ENCODE assay signal across 14 cellular contexts in genomic region chr20:59578602-59579403, GRCh38. TPM values are rescaled to one million over a fixed set of nuclear protein-coding genes. Genes with fewer than 3 reads are reported as not detected.
"Had no signal": no experiment of that assay in that cellular context is flagged by ENCODE, and none has a peak within 500 bp of the region (broad histone marks: within the 10 kb centered on the region; RNA-seq: fewer than 3 reads in every experiment).

No MANE protein-coding gene starts in this region.

- H3K4me3 Mint-ChIP-seq: activated CD4-positive, alpha-beta T cell treated with anti-CD3 and anti-CD28 coated beads for 36 hours; activated CD8-positive, alpha-beta memory T cell treated with anti-CD3 and anti-CD28 coated beads, Interleukin-2, amount 10 ng/mL, durations not matched to agents 7 days and 5 days; naive thymus-derived CD4-positive, alpha-beta T cell had no signal

- H3K4me1 ChIP-seq: breast epithelium had no signal

- H3K4me1 Mint-ChIP-seq: activated CD4-positive, alpha-beta T cell treated with anti-CD3 and anti-CD28 coated beads for 36 hours; activated CD8-positive, alpha-beta memory T cell treated with anti-CD3 and anti-CD28 coated beads, Interleukin-2, amount 10 ng/mL, durations not matched to agents 7 days and 5 days had no signal

- ATAC-seq: activated CD4-positive, alpha-beta T cell treated with anti-CD3 and anti-CD28 coated beads for 36 hours; activated CD8-positive, alpha-beta memory T cell treated with anti-CD3 and anti-CD28 coated beads, Interleukin-2, amount 10 ng/mL, durations not matched to agents 7 days and 5 days; naive thymus-derived CD4-positive, alpha-beta T cell had no signal

- H3K27ac Mint-ChIP-seq: activated CD4-positive, alpha-beta T cell treated with anti-CD3 and anti-CD28 coated beads for 36 hours; activated CD8-positive, alpha-beta memory T cell treated with anti-CD3 and anti-CD28 coated beads, Interleukin-2, amount 10 ng/mL, durations not matched to agents 7 days and 5 days; naive thymus-derived CD4-positive, alpha-beta T cell had no signal

- H3K27ac ChIP-seq: breast epithelium, esophagus squamous epithelium had no signal

- H3K4me3 ChIP-seq: breast epithelium, esophagus squamous epithelium had no signal

- DNase-seq: activated CD4-positive, alpha-beta T cell treated with anti-CD3 and anti-CD28 coated beads for 36 hours; activated CD4-positive, alpha-beta T cell treated with anti-CD3 and anti-CD28 coated beads, Interleukin-2, amount 50 U/mL, for 48 hours; activated CD8-positive, alpha-beta memory T cell treated with anti-CD3 and anti-CD28 coated beads, Interleukin-2, amount 10 ng/mL, durations not matched to agents 7 days and 5 days; activated naive CD4-positive, alpha-beta T cell treated with Interleukin-2 at 50 U/mL for 16 hours; effector CD8-positive, alpha-beta T cell; esophagus squamous epithelium; mesenchymal stem cell; naive thymus-derived CD4-positive, alpha-beta T cell; stimulated activated CD8-positive, alpha-beta memory T cell treated with anti-CD3 and anti-CD28 coated beads, Interleukin-4, amount 100 ng/mL, for 48 hours; stimulated activated naive CD4-positive, alpha-beta T cell had no signal

- H3K36me3 Mint-ChIP-seq: activated CD8-positive, alpha-beta memory T cell treated with anti-CD3 and anti-CD28 coated beads, Interleukin-2, amount 10 ng/mL, durations not matched to agents 7 days and 5 days; naive thymus-derived CD4-positive, alpha-beta T cell had no signal

- FAIRE-seq: TTC549 had no signal

- H3K36me3 ChIP-seq: breast epithelium, esophagus squamous epithelium had no signal

- H3K9me3 ChIP-seq: breast epithelium, esophagus squamous epithelium had no signal

RNA-seq across cellular contexts. Expression of gene PHACTR3, which starts 25.5 kb away (rescaled TPM):
- total RNA-seq: activated CD4-positive, alpha-beta T cell treated with anti-CD3 and anti-CD28 coated beads for 36 hours; activated CD8-positive, alpha-beta memory T cell treated with anti-CD3 and anti-CD28 coated beads, Interleukin-2, amount 10 ng/mL, durations not matched to agents 7 days and 5 days; T-helper 2 cell treated with Interferon-gamma antibody and Interleukin-4, amounts not matched to agents 100 ng/mL and 5 ng/mL, for 36 hours had no signal
- polyA plus RNA-seq: aorta; naive thymus-derived CD4-positive, alpha-beta T cell had no signal
